ENCODE assay signal across 22 cellular contexts in the genomic region with DNA sequence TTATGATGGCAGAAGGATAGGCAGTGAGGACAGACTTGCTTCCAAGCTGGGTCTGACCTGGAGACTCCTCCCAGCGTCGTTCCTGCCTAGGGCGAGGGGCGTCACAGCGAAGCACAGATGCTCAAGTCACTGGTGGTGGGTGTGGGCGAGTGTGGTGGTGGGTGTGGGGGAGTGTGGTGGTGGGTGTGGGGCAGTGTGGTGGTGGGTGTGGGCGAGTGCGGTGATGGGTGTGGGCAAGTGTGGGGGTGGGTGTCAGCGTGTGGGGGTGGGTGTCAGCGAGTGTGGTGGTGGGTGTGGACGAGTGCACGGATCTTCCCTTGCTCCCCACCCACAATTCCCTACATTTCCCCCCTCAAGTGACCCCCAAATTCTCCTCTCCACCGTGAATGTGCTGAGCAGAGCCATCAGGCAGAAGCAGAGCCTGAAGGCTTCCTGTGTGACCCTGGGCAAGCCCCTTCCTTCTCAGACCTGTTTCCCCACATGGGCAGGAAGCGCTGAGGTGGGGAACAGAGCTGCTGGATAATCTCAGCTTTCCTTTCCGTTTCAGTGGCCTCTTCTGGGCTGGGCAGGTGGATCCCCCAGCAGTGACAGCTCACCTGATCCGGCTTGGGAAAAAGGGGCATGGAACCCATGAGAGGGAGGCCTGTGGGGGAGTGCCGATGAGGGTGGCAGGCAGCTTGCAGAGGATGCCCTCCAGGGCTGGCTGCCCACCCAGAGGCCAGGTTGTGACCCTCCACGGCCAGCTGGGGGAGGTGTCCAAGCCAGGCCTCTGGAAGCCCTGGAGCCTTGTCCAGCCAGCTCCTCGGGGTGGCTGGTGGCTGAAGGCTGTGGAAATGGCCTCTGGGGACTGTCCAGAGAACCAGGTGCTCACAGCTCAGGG. TPM values are rescaled to one million over a fixed set of nuclear protein-coding genes. Genes with fewer than 3 reads are reported as not detected.
DNase-seq lines count a peak whose midpoint lies in the region; ATAC-seq and TF ChIP-seq lines count a peak whose summit lies in the region.
"Had no signal": no experiment of that assay in that cellular context is flagged by ENCODE, and none has a peak within 500 bp of the region (broad histone marks: within the 10 kb centered on the region; RNA-seq: fewer than 3 reads in every experiment).

No MANE protein-coding gene starts in this region.

- no peak overlapping the region for H2AK5ac ChIP-seq in H9 (ENCODE audit: insufficient read length, low read length)

- H2BK15ac ChIP-seq in H9 (ENCODE audit: low read depth, low read length), result no peak overlapping the region

- WGBS in H9 (ENCODE audit: extremely low coverage, insufficient read length, low lambda C conversion rate), result no CpG with 5 or more reads among the region's 19 CpGs

- no peaks in the 10 kb centered on the region for H3K36me3 Mint-ChIP-seq in activated CD8-positive, alpha-beta T cell treated with anti-CD3 and anti-CD28 coated beads for 36 hours (ENCODE audit: low read depth)
- H3K36me3 Mint-ChIP-seq in activated CD8-positive, alpha-beta T cell treated with anti-CD3 and anti-CD28 coated beads, Interleukin-2, amount 10 ng/mL, durations not matched to agents 7 days and 5 days (ENCODE audit: low read depth), result no peaks in the 10 kb centered on the region
- H3K36me3 Mint-ChIP-seq in H9 (ENCODE audit: insufficient read depth in 1 of 3, low read depth in 3 of 3) (no peaks in the 10 kb centered on the region), immature natural killer cell (no peaks in the 10 kb centered on the region)
- no peaks in the 10 kb centered on the region for H3K36me3 Mint-ChIP-seq in stimulated activated naive B cell treated with anti-CD40 and anti-IgM and Interleukin-4, amounts not matched to agents 10 μg/mL and 1 μg/mL and 100 μg/mL, for 72 hours
- H3K36me3 Mint-ChIP-seq: CD8-positive, alpha-beta memory T cell had no signal

- peak; percentile 6 for DNase-seq in activated CD8-positive, alpha-beta T cell treated with anti-CD3 and anti-CD28 coated beads for 36 hours
- DNase-seq in activated CD8-positive, alpha-beta T cell treated with anti-CD3 and anti-CD28 coated beads, Interleukin-2, amount 10 ng/mL, durations not matched to agents 7 days and 5 days, result no peak
- DNase-seq in H9 (no peak), immature natural killer cell (peak in 1 of 3 donors; percentile 17), NCI-H1930 (lab: John Stamatoyannopoulos, UW) (no peak), foreskin keratinocyte (no peak), DMS153 treated with DMSO at 0.1 percent for 48 hours (lab: John Stamatoyannopoulos, UW; ENCODE audit: unreplicated experiment) (no peak)
- DNase-seq in stimulated activated naive B cell treated with anti-CD40 and anti-IgM and Interleukin-4, amounts not matched to agents 10 μg/mL and 1 μg/mL and 100 μg/mL, for 72 hours, result no peak
- DNase-seq: 8988T; CD8-positive, alpha-beta memory T cell; DMS53; GDM1; HCEC 1CT; NCI-H1105; NCI-H2081; NCI-H2171 treated with DMSO at 0.1 percent for 48 hours; NCI-H526; Peyer's patch; SJCRH30 had no signal

- H3K4ac ChIP-seq in H9 (ENCODE audit: low read depth, low read length), result no peak overlapping the region

- H3K27ac Mint-ChIP-seq in activated CD8-positive, alpha-beta T cell treated with anti-CD3 and anti-CD28 coated beads for 36 hours, result no peak overlapping the region
- H3K27ac Mint-ChIP-seq in activated CD8-positive, alpha-beta T cell treated with anti-CD3 and anti-CD28 coated beads, Interleukin-2, amount 10 ng/mL, durations not matched to agents 7 days and 5 days, result no peak overlapping the region
- H3K27ac Mint-ChIP-seq in H9, result no peak overlapping the region
- peak overlapping the region in 2 of 6 donors; percentile 35 to 53 for H3K27ac Mint-ChIP-seq in immature natural killer cell
- peak overlapping the region; percentile 11 for H3K27ac Mint-ChIP-seq in stimulated activated naive B cell treated with anti-CD40 and anti-IgM and Interleukin-4, amounts not matched to agents 10 μg/mL and 1 μg/mL and 100 μg/mL, for 72 hours
- H3K27ac Mint-ChIP-seq: CD8-positive, alpha-beta memory T cell had no signal

- no peak overlapping the region for H3K4me3 Mint-ChIP-seq in activated CD8-positive, alpha-beta T cell treated with anti-CD3 and anti-CD28 coated beads for 36 hours
- H3K4me3 Mint-ChIP-seq in activated CD8-positive, alpha-beta T cell treated with anti-CD3 and anti-CD28 coated beads, Interleukin-2, amount 10 ng/mL, durations not matched to agents 7 days and 5 days, result no peak overlapping the region
- H3K4me3 Mint-ChIP-seq in H9 (no peak overlapping the region), immature natural killer cell (peak overlapping the region; percentile 21 to 78 (median 33))
- no peak overlapping the region for H3K4me3 Mint-ChIP-seq in stimulated activated naive B cell treated with anti-CD40 and anti-IgM and Interleukin-4, amounts not matched to agents 10 μg/mL and 1 μg/mL and 100 μg/mL, for 72 hours
- H3K4me3 Mint-ChIP-seq: CD8-positive, alpha-beta memory T cell had no signal

- H2BK12ac ChIP-seq in H9 (ENCODE audit: insufficient read length, low read depth, low read length), result no peak overlapping the region

- no peak for TF ChIP-seq CTCF in activated CD8-positive, alpha-beta T cell treated with anti-CD3 and anti-CD28 coated beads for 36 hours (IDR thresholded peaks at IDR 0.05)
- TF ChIP-seq CTCF in H9 (conservative IDR thresholded peaks at IDR 0.05) (no peak), foreskin keratinocyte (conservative IDR thresholded peaks at IDR 0.05) (no peak)

- no peak overlapping the region for H2BK5ac ChIP-seq in H9 (ENCODE audit: insufficient read length, low read length)

- H3K4me1 ChIP-seq in H9 (ENCODE audit: insufficient read depth, low read length) (no peaks in the 10 kb centered on the region), foreskin keratinocyte (no peaks in the 10 kb centered on the region)
- H3K4me1 ChIP-seq: SJCRH30 had no signal

- no peaks in the 10 kb centered on the region for H3K79me1 ChIP-seq in H9 (ENCODE audit: insufficient read depth, low read depth, low read length, poor library complexity, severe bottlenecking)

- no peaks in the 10 kb centered on the region for H3K9me3 Mint-ChIP-seq in activated CD8-positive, alpha-beta T cell treated with anti-CD3 and anti-CD28 coated beads for 36 hours
- H3K9me3 Mint-ChIP-seq in activated CD8-positive, alpha-beta T cell treated with anti-CD3 and anti-CD28 coated beads, Interleukin-2, amount 10 ng/mL, durations not matched to agents 7 days and 5 days (ENCODE audit: insufficient read depth), result no peaks in the 10 kb centered on the region
- H3K9me3 Mint-ChIP-seq in H9 (no peaks in the 10 kb centered on the region), immature natural killer cell (no peaks in the 10 kb centered on the region)
- no peaks in the 10 kb centered on the region for H3K9me3 Mint-ChIP-seq in stimulated activated naive B cell treated with anti-CD40 and anti-IgM and Interleukin-4, amounts not matched to agents 10 μg/mL and 1 μg/mL and 100 μg/mL, for 72 hours
- H3K9me3 Mint-ChIP-seq: CD8-positive, alpha-beta memory T cell had no signal

- no peak overlapping the region for H3K4me2 ChIP-seq in H9 (ENCODE audit: insufficient read depth, insufficient read length, low read length)

- H3K79me2 ChIP-seq in H9 (ENCODE audit: insufficient read depth, low read length), result no peaks in the 10 kb centered on the region

- no peak for ATAC-seq in activated CD8-positive, alpha-beta T cell treated with anti-CD3 and anti-CD28 coated beads for 36 hours
- ATAC-seq in activated CD8-positive, alpha-beta T cell treated with anti-CD3 and anti-CD28 coated beads, Interleukin-2, amount 10 ng/mL, durations not matched to agents 7 days and 5 days, result no peak
- ATAC-seq in stimulated activated naive B cell treated with anti-CD40 and anti-IgM and Interleukin-4, amounts not matched to agents 10 μg/mL and 1 μg/mL and 100 μg/mL, for 72 hours (replicated peaks), result no peak
- ATAC-seq in foreskin keratinocyte, result no peak

- POLR2A ChIA-PET in activated CD8-positive, alpha-beta T cell treated with anti-CD3 and anti-CD28 coated beads for 36 hours (lab: Charles Lee), result no interaction called here
- POLR2A ChIA-PET in activated CD8-positive, alpha-beta T cell treated with anti-CD3 and anti-CD28 coated beads, Interleukin-2, amount 10 ng/mL, durations not matched to agents 7 days and 5 days (lab: Charles Lee), result no interaction called here

- H3K18ac ChIP-seq in H9 (ENCODE audit: insufficient read length, low read depth, low read length), result no peak overlapping the region

- H3K23ac ChIP-seq in H9 (ENCODE audit: insufficient read length, low read depth, low read length), result no peak overlapping the region

- H4K91ac ChIP-seq in H9 (ENCODE audit: insufficient read length, low read depth, low read length), result no peak overlapping the region

- CTCF ChIA-PET in activated CD8-positive, alpha-beta T cell treated with anti-CD3 and anti-CD28 coated beads for 36 hours (lab: Charles Lee), result interaction anchor here (1.1 to 8.7 kb wide), 5 partner anchors 14 to 254 kb away, joined by 3 to 266 read pairs (median 42); no protein-coding TSS in a partner anchor
- CTCF ChIA-PET in activated CD8-positive, alpha-beta T cell treated with anti-CD3 and anti-CD28 coated beads, Interleukin-2, amount 10 ng/mL, durations not matched to agents 7 days and 5 days (lab: Charles Lee), result interaction anchor here (0.7 to 5.8 kb wide), 5 partner anchors 9 to 254 kb away, joined by 3 to 143 read pairs (median 22); no protein-coding TSS in a partner anchor

- H3K9ac ChIP-seq in H9 (ENCODE audit: extremely low read depth, insufficient read length, low read length), result no peak overlapping the region
- H3K9ac ChIP-seq: GM23248 had no signal

- no peak overlapping the region for H4K5ac ChIP-seq in H9 (ENCODE audit: insufficient read length, low read depth, low read length)

- no peak overlapping the region for H2BK20ac ChIP-seq in H9 (ENCODE audit: low read depth, low read length, poor library complexity, severe bottlenecking)

- no peak overlapping the region for H3T11ph ChIP-seq in H9 (ENCODE audit: low read length)

- H3K27me3 ChIP-seq in H9 (ENCODE audit: insufficient read depth, low read length), result no peaks in the 10 kb centered on the region
- H3K27me3 ChIP-seq in foreskin keratinocyte, result peaks cover 11% of the 10 kb centered on the region
- H3K27me3 ChIP-seq: Peyer's patch had no signal

- no peak overlapping the region for H2BK120ac ChIP-seq in H9 (ENCODE audit: low read depth, low read length, poor library complexity, severe bottlenecking)

- H3K4me1 Mint-ChIP-seq in activated CD8-positive, alpha-beta T cell treated with anti-CD3 and anti-CD28 coated beads for 36 hours (ENCODE audit: low read depth), result no peaks in the 10 kb centered on the region
- H3K4me1 Mint-ChIP-seq in activated CD8-positive, alpha-beta T cell treated with anti-CD3 and anti-CD28 coated beads, Interleukin-2, amount 10 ng/mL, durations not matched to agents 7 days and 5 days (ENCODE audit: low read depth), result no peaks in the 10 kb centered on the region
- peaks cover 9 to 30% of the 10 kb centered on the region in 2 experiments for H3K4me1 Mint-ChIP-seq in H9
- peaks cover 15 to 25% of the 10 kb centered on the region in 2 donors for H3K4me1 Mint-ChIP-seq in immature natural killer cell
- peaks cover 3 to 7% of the 10 kb centered on the region in 2 donors for H3K4me1 Mint-ChIP-seq in stimulated activated naive B cell treated with anti-CD40 and anti-IgM and Interleukin-4, amounts not matched to agents 10 μg/mL and 1 μg/mL and 100 μg/mL, for 72 hours

- intact Hi-C loops in activated CD8-positive, alpha-beta T cell treated with anti-CD3 and anti-CD28 coated beads for 36 hours (cut with micrococcal nuclease), result no loop called here

- H2AFZ ChIP-seq in H9 (ENCODE audit: low read length), result no peak overlapping the region
- H2AFZ ChIP-seq: GM23248 had no signal

- H3K14ac ChIP-seq in H9 (ENCODE audit: insufficient read depth, low read length), result peak overlapping the region; percentile 26; the same call in 1 of the 2 replicates

- H3K27ac ChIP-seq in H9 (ENCODE audit: insufficient read length, low read depth, low read length), result no peak overlapping the region
- no peak overlapping the region for H3K27ac ChIP-seq in foreskin keratinocyte
- H3K27ac ChIP-seq: C4-2B, GM23248, Peyer's patch, SJCRH30 had no signal

- H4K8ac ChIP-seq in H9 (replicated peaks; ENCODE audit: insufficient read length, low read depth, low read length), result no peak overlapping the region

- H4K20me1 ChIP-seq in H9 (ENCODE audit: control insufficient read depth, insufficient read depth, insufficient read length), result no peaks in the 10 kb centered on the region

- H3K23me2 ChIP-seq in H9 (ENCODE audit: insufficient read length, low read depth, low read length, poor library complexity, severe bottlenecking), result no peaks in the 10 kb centered on the region

- H3K27me3 Mint-ChIP-seq in activated CD8-positive, alpha-beta T cell treated with anti-CD3 and anti-CD28 coated beads for 36 hours, result peaks cover 20% of the 10 kb centered on the region
- peaks cover 14% of the 10 kb centered on the region for H3K27me3 Mint-ChIP-seq in activated CD8-positive, alpha-beta T cell treated with anti-CD3 and anti-CD28 coated beads, Interleukin-2, amount 10 ng/mL, durations not matched to agents 7 days and 5 days (ENCODE audit: low read depth)
- peaks cover 15% of the 10 kb centered on the region for H3K27me3 Mint-ChIP-seq in H9 (ENCODE audit: low read depth)
- H3K27me3 Mint-ChIP-seq in immature natural killer cell (ENCODE audit: low read depth in 3 of 3), result peaks cover 6 to 19% (median 11%) of the 10 kb centered on the region in 3 donors
- peaks cover 58 to 63% of the 10 kb centered on the region in 2 donors for H3K27me3 Mint-ChIP-seq in stimulated activated naive B cell treated with anti-CD40 and anti-IgM and Interleukin-4, amounts not matched to agents 10 μg/mL and 1 μg/mL and 100 μg/mL, for 72 hours

- H3K9me3 ChIP-seq in H9 (ENCODE audit: control insufficient read depth, low read depth, low read length), result no peaks in the 10 kb centered on the region
- H3K9me3 ChIP-seq: Peyer's patch, SJCRH30 had no signal

- H3K56ac ChIP-seq in H9 (ENCODE audit: insufficient read length, low read depth, low read length), result no peak overlapping the region

RNA-seq across cellular contexts. Expression of gene RSPO4, which starts 42.9 kb away (rescaled TPM):
- not detected for total RNA-seq in activated CD8-positive, alpha-beta T cell treated with anti-CD3 and anti-CD28 coated beads for 36 hours
- total RNA-seq in activated CD8-positive, alpha-beta T cell treated with anti-CD3 and anti-CD28 coated beads, Interleukin-2, amount 10 ng/mL, durations not matched to agents 7 days and 5 days, result not detected
- total RNA-seq in H9 (2021) (5.0 and 6.7 TPM in 2 replicates), foreskin keratinocyte (not detected in 2 replicates)
- polyA plus RNA-seq in immature natural killer cell (not detected), foreskin keratinocyte (0.07 TPM in 1 of 2 replicates, not detected in the other)
- total RNA-seq: CD8-positive, alpha-beta memory T cell; GM23248; OCI-LY7; Peyer's patch; SJCRH30 had no signal
- polyA plus RNA-seq: CD8-positive, alpha-beta memory T cell had no signal

RNA-seq across cellular contexts. Expression of gene ANGPT4, which starts 43.0 kb away (rescaled TPM):
- not detected for total RNA-seq in activated CD8-positive, alpha-beta T cell treated with anti-CD3 and anti-CD28 coated beads for 36 hours
- total RNA-seq in activated CD8-positive, alpha-beta T cell treated with anti-CD3 and anti-CD28 coated beads, Interleukin-2, amount 10 ng/mL, durations not matched to agents 7 days and 5 days, result not detected
- total RNA-seq in H9 (2021) (0.07 and 0.11 TPM in 2 replicates), foreskin keratinocyte (not detected in 2 replicates)
- polyA plus RNA-seq in immature natural killer cell (not detected), foreskin keratinocyte (not detected in 2 replicates)
- total RNA-seq: CD8-positive, alpha-beta memory T cell; GM23248; OCI-LY7; SJCRH30 had no signal
- polyA plus RNA-seq: CD8-positive, alpha-beta memory T cell; GM23248 had no signal

Comparison
In these comparisons a context has a peak if more than half of its experiments do, and no peak if none do; other contexts are left out.
1. H3K4me3 Mint-ChIP-seq: peak in immature natural killer cell (5 of 5); none in activated CD8-positive, alpha-beta T cell treated with anti-CD3 and anti-CD28 coated beads for 36 hours (single experiment), activated CD8-positive, alpha-beta T cell treated with anti-CD3 and anti-CD28 coated beads, Interleukin-2, amount 10 ng/mL, durations not matched to agents 7 days and 5 days (single experiment), H9 (0 of 2) and stimulated activated naive B cell treated with anti-CD40 and anti-IgM and Interleukin-4, amounts not matched to agents 10 μg/mL and 1 μg/mL and 100 μg/mL, for 72 hours (0 of 2).